In the genomic region with DNA sequence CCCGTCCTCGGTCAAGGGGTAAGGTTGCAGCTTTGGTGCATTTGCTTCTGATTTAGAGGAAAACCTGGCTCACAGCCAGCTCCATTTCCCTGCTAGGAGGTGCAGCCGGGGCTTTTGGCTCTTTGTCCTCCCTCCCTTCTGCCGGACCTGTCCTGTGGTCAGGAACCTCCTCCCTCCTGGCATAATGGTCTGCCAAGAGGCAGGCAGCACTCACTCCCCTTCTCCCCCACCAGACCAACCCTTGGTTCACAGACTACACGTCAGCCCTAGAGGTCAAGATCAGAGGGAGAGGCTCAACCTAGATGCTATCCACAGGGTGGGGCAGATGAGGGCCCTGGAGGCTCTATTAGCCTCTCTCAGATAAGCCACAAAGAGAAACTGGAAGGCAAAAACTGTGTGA, we compare ENCODE assay signal across 12 cellular contexts.
DNase-seq lines count a peak whose midpoint lies in the region; ATAC-seq lines count a peak whose summit lies in the region.
"Had no signal": no experiment of that assay in that cellular context is flagged by ENCODE, and none has a peak within 500 bp of the region (broad histone marks: within the 10 kb centered on the region; RNA-seq: fewer than 3 reads in every experiment).

No MANE protein-coding gene starts in this region.

- no peak overlapping the region for H3K4me2 ChIP-seq in neuronal stem cell (ENCODE audit: insufficient read depth, low read length, poor library complexity, severe bottlenecking)

- no peak overlapping the region for H3K4ac ChIP-seq in neuronal stem cell (ENCODE audit: low read length)

- peaks cover 0 to 1% of the 10 kb centered on the region in 2 donors for H3K9me3 ChIP-seq in neuronal stem cell (replicated peaks in 1 of 2; ENCODE audit: control insufficient read depth in 2 of 2, insufficient read depth in 1 of 2, low read depth in 1 of 2, low read length in 2 of 2)
- H3K9me3 ChIP-seq: psoas muscle had no signal

- H3K9ac ChIP-seq in neuronal stem cell (ENCODE audit: low read depth, low read length, poor library complexity): no peak overlapping the region

- peak overlapping the region; percentile 33 for H3K18ac ChIP-seq in neuronal stem cell (ENCODE audit: low read length)

- no peak overlapping the region for H4K91ac ChIP-seq in neuronal stem cell (ENCODE audit: low read depth, low read length, poor library complexity)

- H3K4me3 ChIP-seq in neuronal stem cell (ENCODE audit: low read length in 2 of 2): no peak overlapping the region
- H3K4me3 ChIP-seq: psoas muscle had no signal

- no peak overlapping the region for H4K8ac ChIP-seq in neuronal stem cell (ENCODE audit: low read depth, low read length)

- no peak for ATAC-seq in GM19328 (IDR thresholded peaks at IDR 0.05; ENCODE audit: unreplicated experiment)
- ATAC-seq: psoas muscle had no signal

- no peak overlapping the region for H3K14ac ChIP-seq in neuronal stem cell (ENCODE audit: low read length)

- no peak overlapping the region for H3K27ac ChIP-seq in neuronal stem cell (replicated peaks; ENCODE audit: low read length)
- H3K27ac ChIP-seq: psoas muscle had no signal

- WGBS in neuronal stem cell (ENCODE audit: extremely low coverage in 2 of 2, insufficient read length in 2 of 2, insufficient replicate concordance in 1 of 2), 2 donors: no CpG with 5 or more reads among the region's 5 CpGs

- H3K27me3 ChIP-seq in neuronal stem cell (ENCODE audit: control insufficient read depth in 3 of 3, insufficient read depth in 3 of 3, low read depth in 1 of 3, low read length in 3 of 3): no peaks in the 10 kb centered on the region

- H2BK12ac ChIP-seq in neuronal stem cell (ENCODE audit: low read length): no peak overlapping the region

- no peak overlapping the region for H2BK5ac ChIP-seq in neuronal stem cell (ENCODE audit: low read length)

- DNase-seq in DMS153 (lab: John Stamatoyannopoulos, UW) (peak; percentile 26), NCI-H1092 (lab: John Stamatoyannopoulos, UW) (peak; percentile 12), cerebellar nuclear complex (lab: John Stamatoyannopoulos, UW) (peak; percentile 21 to 72), neuronal stem cell (ENCODE audit: low spot score) (no peak), AG08395 (ENCODE audit: low spot score) (no peak), GM19238 (ENCODE audit: insufficient read length, low spot score) (no peak)
- DNase-seq: activated naive CD4-positive, alpha-beta T cell treated with anti-CD3 and anti-CD28 coated beads, Interleukin-2, amount 50 U/mL, for 16 hours; cortex of kidney; mammary epithelial cell; NCI-H2029 treated with DMSO at 0.1 percent for 48 hours; psoas muscle had no signal

- H2BK15ac ChIP-seq in neuronal stem cell (ENCODE audit: low read length): no peak overlapping the region

- peaks cover 43 to 51% of the 10 kb centered on the region in 2 donors for H3K4me1 ChIP-seq in neuronal stem cell (ENCODE audit: control insufficient read depth in 2 of 2, insufficient read depth in 1 of 2, low read depth in 1 of 2, low read length in 2 of 2)

- no peak overlapping the region for H2BK120ac ChIP-seq in neuronal stem cell (ENCODE audit: low read depth, low read length)

- H2AK5ac ChIP-seq in neuronal stem cell (ENCODE audit: low read depth, low read length): no peak overlapping the region

- H3K23ac ChIP-seq in neuronal stem cell (ENCODE audit: low read depth, low read length, poor library complexity): no peak overlapping the region

- no peaks in the 10 kb centered on the region for H3K79me1 ChIP-seq in neuronal stem cell (ENCODE audit: low read depth, low read length)

- no peak overlapping the region for H2AFZ ChIP-seq in neuronal stem cell (ENCODE audit: low read length)

- H3K36me3 ChIP-seq in neuronal stem cell (replicated peaks in 1 of 2; ENCODE audit: control insufficient read depth in 2 of 2, insufficient read depth in 2 of 2, low read length in 2 of 2): no peaks in the 10 kb centered on the region

Comparison
In these comparisons a context has a peak if more than half of its experiments do, and no peak if none do; other contexts are left out.
1. DNase-seq: peak in DMS153 (single experiment), NCI-H1092 (single experiment) and cerebellar nuclear complex (2 of 2); none in neuronal stem cell (single experiment), AG08395 (single experiment) and GM19238 (single experiment).